ENCODE assay signal across 8 cellular contexts in genomic region chr3:16550676-16551341, GRCh38. TPM values are rescaled to one million over a fixed set of nuclear protein-coding genes. Genes with fewer than 3 reads are reported as not detected.
DNase-seq lines count a peak whose midpoint lies in the region; ATAC-seq and TF ChIP-seq lines count a peak whose summit lies in the region.

No MANE protein-coding gene starts in this region.

- CTCF ChIA-PET in Panc1 (lab: Charles Lee): interaction anchor here (0.7 to 1.3 kb wide), 2 partner anchors 261 to 1004 kb away, joined by 4 to 11 read pairs; no protein-coding TSS in a partner anchor

- intact Hi-C loops in Panc1 (cut with micrococcal nuclease; ENCODE audit: unreplicated experiment): loop anchor here (1.0 to 5.0 kb wide), 2 partner anchors 261 to 284 kb away; partner anchors contain the start of gene OXNAD1

- in situ Hi-C loops in Panc1 (cut with HindIII; ENCODE audit: low pct_unique_long_range_greater_than_20kb, low sequenced_read_pairs): no loop called here

- H3K4me1 ChIP-seq in Panc1 (ENCODE audit: control insufficient read depth, insufficient read depth, low read length): no peaks in the 10 kb centered on the region; the same call in 1 of the 2 replicates
- peaks cover 7% of the 10 kb centered on the region for H3K4me1 ChIP-seq in neuron (ENCODE audit: insufficient read depth, low read length)
- peaks cover 6% of the 10 kb centered on the region for H3K4me1 ChIP-seq in stomach smooth muscle (ENCODE audit: control insufficient read depth, insufficient read depth, low read length)

- H3K36me3 ChIP-seq in Panc1 (ENCODE audit: control insufficient read depth, insufficient read depth, low read length): no peaks in the 10 kb centered on the region
- H3K36me3 ChIP-seq in neuron (ENCODE audit: insufficient read depth, low read length): no peaks in the 10 kb centered on the region
- no peaks in the 10 kb centered on the region for H3K36me3 ChIP-seq in stomach smooth muscle (ENCODE audit: control insufficient read depth in 2 of 2, insufficient read depth in 2 of 2, low read length in 2 of 2)

- DNase-seq in DMS 273 (lab: John Stamatoyannopoulos, UW; ENCODE audit: unreplicated experiment) (peak; percentile 85), HuH-7.5 (ENCODE audit: low spot score) (peak; percentile 59), Panc1 (ENCODE audit: low read depth, low spot score) (peak; percentile 71), fibroblast of mammary gland (ENCODE audit: low read depth) (peak; percentile 88)
- DNase-seq in activated T-cell treated with anti-CD3 and anti-CD28 coated beads, Interleukin-2, amount 50 U/mL, for 24 hours: peak; percentile 68

- no peak overlapping the region for H3K4me3 Mint-ChIP-seq in activated T-cell treated with anti-CD3 and anti-CD28 coated beads, Interleukin-2, amount 50 U/mL, for 24 hours

- peak overlapping the region; percentile 57 for H2AFZ ChIP-seq in neuron (ENCODE audit: low read depth, low read length)

- no peak overlapping the region for H3K9ac ChIP-seq in stomach smooth muscle (ENCODE audit: low read length in 2 of 2)

- H3K27me3 ChIP-seq in Panc1 (ENCODE audit: control insufficient read depth, insufficient read depth, low read length) (no peaks in the 10 kb centered on the region), neuron (ENCODE audit: insufficient read depth, low read length) (no peaks in the 10 kb centered on the region), stomach smooth muscle (ENCODE audit: control insufficient read depth in 1 of 2, insufficient read depth in 2 of 2, low read length in 2 of 2) (no peaks in the 10 kb centered on the region)

- TF ChIP-seq CTCF in Panc1 (IDR thresholded peaks at IDR 0.05): peak; percentile 76
- TF ChIP-seq CTCF in fibroblast of mammary gland (conservative IDR thresholded peaks at IDR 0.05; ENCODE audit: control insufficient read depth, insufficient read depth, low read depth, low read length): peak; percentile 92

- no peaks in the 10 kb centered on the region for H3K9me3 Mint-ChIP-seq in activated T-cell treated with anti-CD3 and anti-CD28 coated beads, Interleukin-2, amount 50 U/mL, for 24 hours

- POLR2A ChIA-PET in Panc1 (lab: Charles Lee): no interaction called here

- no peaks in the 10 kb centered on the region for H3K36me3 Mint-ChIP-seq in activated T-cell treated with anti-CD3 and anti-CD28 coated beads, Interleukin-2, amount 50 U/mL, for 24 hours (ENCODE audit: low read depth)

- H3K27ac ChIP-seq in Panc1 (ENCODE audit: low read length): peak overlapping the region; percentile 77; the same call in 1 of the 2 replicates
- H3K27ac ChIP-seq in stomach smooth muscle (ENCODE audit: low read length): no peak overlapping the region

- H3K4me3 ChIP-seq in Panc1 (ENCODE audit: low read depth in 2 of 2, low read length in 2 of 2) (no peak overlapping the region), fibroblast of mammary gland (ENCODE audit: control insufficient read depth, low read depth, low read length) (no peak overlapping the region), neuron (ENCODE audit: low read length) (no peak overlapping the region), stomach smooth muscle (ENCODE audit: low read length in 2 of 2) (peak overlapping the region; percentile 21 to 58)

- no peaks in the 10 kb centered on the region for H3K9me3 ChIP-seq in Panc1 (ENCODE audit: control insufficient read depth, insufficient read depth, low read depth, low read length)
- no peaks in the 10 kb centered on the region for H3K9me3 ChIP-seq in neuron (ENCODE audit: low read length)
- H3K9me3 ChIP-seq in stomach smooth muscle (ENCODE audit: control insufficient read depth in 2 of 2, low read length in 2 of 2): no peaks in the 10 kb centered on the region

- ATAC-seq in GM21447 (IDR thresholded peaks at IDR 0.05; ENCODE audit: unreplicated experiment) (peak; percentile 88), Panc1 (peak; percentile 85)

- BruUV-seq in Panc1 (replicated peaks; lab: Mats Ljungman, UMichigan): no TSS peak

- peaks cover 18% of the 10 kb centered on the region for H3K4me1 Mint-ChIP-seq in activated T-cell treated with anti-CD3 and anti-CD28 coated beads, Interleukin-2, amount 50 U/mL, for 24 hours (ENCODE audit: low read depth)

- H3K27me3 Mint-ChIP-seq in activated T-cell treated with anti-CD3 and anti-CD28 coated beads, Interleukin-2, amount 50 U/mL, for 24 hours: peaks cover 5% of the 10 kb centered on the region

- H3K27ac Mint-ChIP-seq in activated T-cell treated with anti-CD3 and anti-CD28 coated beads, Interleukin-2, amount 50 U/mL, for 24 hours: peak overlapping the region; percentile 92

RNA-seq across cellular contexts. Expression of gene RFTN1, which starts 37.3 kb away (rescaled TPM):
- 0.90 TPM for total RNA-seq in Panc1 (2021; ENCODE audit: unreplicated experiment)
- 0.29 TPM for polyA plus RNA-seq in Panc1 (2012; ENCODE audit: insufficient read length)

RNA-seq across cellular contexts. Expression of gene DAZL, which starts 54.4 kb away (rescaled TPM):
- not detected for total RNA-seq in Panc1 (2021; ENCODE audit: unreplicated experiment)
- not detected for polyA plus RNA-seq in Panc1 (2012; ENCODE audit: insufficient read length)

Comparison
In these comparisons a context has a peak if more than half of its experiments do, and no peak if none do; other contexts are left out.
1. H3K4me3 ChIP-seq: peak in stomach smooth muscle (2 of 2); none in Panc1 (0 of 2), fibroblast of mammary gland (single experiment) and neuron (single experiment).
2. Peak in every context shown above with its lines, with median percentiles within 50 percentile points of each other: DNase-seq.